In genomic region chr16:85651822-85652430, GRCh38 we compare ENCODE assay signal across 8 cellular contexts. TPM values are rescaled to one million over a fixed set of nuclear protein-coding genes. Genes with fewer than 3 reads are reported as not detected.
DNase-seq lines count a peak whose midpoint lies in the region; TF ChIP-seq lines count a peak whose summit lies in the region.
"Had no signal": no experiment of that assay in that cellular context is flagged by ENCODE, and none has a peak within 500 bp of the region (broad histone marks: within the 10 kb centered on the region; RNA-seq: fewer than 3 reads in every experiment).

No MANE protein-coding gene starts in this region.

- no peak for TF ChIP-seq CTCF in SK-N-SH (IDR thresholded peaks at IDR 0.05)
- TF ChIP-seq CTCF in right atrium auricular region (IDR thresholded peaks at IDR 0.05) = no peak
- no peak for TF ChIP-seq CTCF in GM20000 (IDR thresholded peaks at IDR 0.05; ENCODE audit: extremely low read depth, missing control alignments)

- H3K4me3 ChIP-seq in SK-N-SH (ENCODE audit: low read depth in 2 of 2, low read length in 1 of 2) (no peak overlapping the region), right atrium auricular region (no peak overlapping the region), skeletal muscle tissue (ENCODE audit: low read length in 3 of 3) (no peak overlapping the region)

- no peak for TF ChIP-seq RAD21 in SK-N-SH (IDR thresholded peaks at IDR 0.05; ENCODE audit: low read length)

- H3K9me3 ChIP-seq in SK-N-SH (no peaks in the 10 kb centered on the region), right atrium auricular region (no peaks in the 10 kb centered on the region), skeletal muscle tissue (ENCODE audit: control insufficient read depth in 3 of 3, low read length in 3 of 3) (no peaks in the 10 kb centered on the region)

- H3K79me2 ChIP-seq in SK-N-SH (ENCODE audit: insufficient read depth) = peaks cover 3% of the 10 kb centered on the region; the same call in 1 of the 2 replicates

- POLR2A ChIA-PET in SK-N-SH (lab: Yijun Ruan, JAX) = no interaction called here

- H2AFZ ChIP-seq in SK-N-SH (ENCODE audit: low read depth) = no peak overlapping the region

- DNase-seq in SK-N-SH (no peak), right atrium auricular region (ENCODE audit: low spot score) (no peak), GM20000 (ENCODE audit: low spot score) (no peak), NCI-H2081 (lab: John Stamatoyannopoulos, UW) (no peak), SKM-1 treated with dmso at 0.1 percent for 144 hours (lab: John Stamatoyannopoulos, UW; ENCODE audit: unreplicated experiment) (no peak)
- DNase-seq: NCI-H187 treated with DMSO at 0.1 percent for 48 hours had no signal

- H3K9me3 Mint-ChIP-seq in IgD-negative memory B cell = no peaks in the 10 kb centered on the region

- peaks cover 17 to 67% of the 10 kb centered on the region in 2 experiments for H3K4me1 ChIP-seq in SK-N-SH (ENCODE audit: control insufficient read depth in 1 of 2, insufficient read depth in 2 of 2, low read depth in 1 of 2, low read length in 1 of 2)
- peaks cover 0 to 38% of the 10 kb centered on the region in 2 donors for H3K4me1 ChIP-seq in right atrium auricular region
- peaks cover 18 to 40% (median 30%) of the 10 kb centered on the region in 3 donors for H3K4me1 ChIP-seq in skeletal muscle tissue (ENCODE audit: control insufficient read depth in 3 of 3, insufficient read depth in 3 of 3, low read length in 3 of 3)

- H3K27me3 Mint-ChIP-seq in IgD-negative memory B cell = no peaks in the 10 kb centered on the region

- peak overlapping the region; percentile 63 to 99; a peak in 3 of 4 replicates for H3K27ac ChIP-seq in SK-N-SH (ENCODE audit: low read depth in 2 of 2, low read length in 1 of 2)
- peak overlapping the region; percentile 51 to 73 for H3K27ac ChIP-seq in right atrium auricular region
- H3K27ac ChIP-seq in skeletal muscle tissue (ENCODE audit: low read depth, low read length) = peak overlapping the region; percentile 40

- H3K27ac Mint-ChIP-seq in IgD-negative memory B cell = peak overlapping the region in 2 of 3 donors; percentile 16 to 62

- H4K20me1 ChIP-seq in SK-N-SH (ENCODE audit: insufficient read depth) = peaks cover 65% of the 10 kb centered on the region

- H3K4me2 ChIP-seq in SK-N-SH = peak overlapping the region; percentile 2; the same call in 1 of the 2 replicates

- TF ChIP-seq EP300 in SK-N-SH (IDR thresholded peaks at IDR 0.05; ENCODE audit: borderline replicate concordance in 1 of 2, low read depth in 1 of 2, low read length in 1 of 2) = no peak

- H3K4me3 Mint-ChIP-seq in IgD-negative memory B cell = no peak overlapping the region

- H3K9me2 ChIP-seq in SK-N-SH = no peaks in the 10 kb centered on the region

- CTCF ChIA-PET in SK-N-SH (lab: Yijun Ruan, JAX) = interaction anchor here (7.4 kb wide), 1 partner anchor 36 kb away, joined by 49 read pairs; no protein-coding TSS in a partner anchor

- H3K27me3 ChIP-seq in SK-N-SH (ENCODE audit: insufficient read depth) = no peaks in the 10 kb centered on the region
- H3K27me3 ChIP-seq in right atrium auricular region = no peaks in the 10 kb centered on the region
- no peaks in the 10 kb centered on the region for H3K27me3 ChIP-seq in skeletal muscle tissue (ENCODE audit: control insufficient read depth in 3 of 3, insufficient read depth in 3 of 3, low read length in 3 of 3)

- peaks cover 7 to 54% of the 10 kb centered on the region in 2 experiments for H3K36me3 ChIP-seq in SK-N-SH (replicated peaks in 1 of 2; ENCODE audit: control insufficient read depth in 1 of 2, insufficient read depth in 2 of 2, low read length in 1 of 2)
- H3K36me3 ChIP-seq in right atrium auricular region = peaks cover 40% of the 10 kb centered on the region
- H3K36me3 ChIP-seq in skeletal muscle tissue (ENCODE audit: control insufficient read depth in 3 of 3, insufficient read depth in 3 of 3, low read length in 3 of 3) = peaks cover 9 to 22% (median 20%) of the 10 kb centered on the region in 3 donors

- H3K4me1 Mint-ChIP-seq in IgD-negative memory B cell = peaks cover 2 to 6% (median 6%) of the 10 kb centered on the region in 3 donors

- H3K36me3 Mint-ChIP-seq in IgD-negative memory B cell = no peaks in the 10 kb centered on the region

- peaks cover 17% of the 10 kb centered on the region for H3F3A ChIP-seq in SK-N-SH (replicated peaks; ENCODE audit: insufficient read depth)

- no peak overlapping the region for H3K9ac ChIP-seq in SK-N-SH
- peak overlapping the region in 2 of 3 donors; percentile 3 to 25 for H3K9ac ChIP-seq in skeletal muscle tissue (ENCODE audit: low read depth in 1 of 3, low read length in 3 of 3)

- 77% methylated on average over 16 of the region's 23 CpGs for WGBS in SK-N-SH (ENCODE audit: low lambda C conversion rate)

TF ChIP-seq in SK-N-SH, 30 proteins besides CTCF, POLR2A, EP300 and RAD21:
- no peak for TF ChIP-seq CHD2 (IDR thresholded peaks at IDR 0.05; ENCODE audit: low read length, partially characterized antibody)
- TF ChIP-seq JUND (IDR thresholded peaks at IDR 0.05) = no peak
- no peak for TF ChIP-seq MXI1 (IDR thresholded peaks at IDR 0.05; ENCODE audit: low read depth, low read length)
- no peak for TF ChIP-seq YY1 (IDR thresholded peaks at IDR 0.05; ENCODE audit: low read depth)
- no peak for TF ChIP-seq USF2 (IDR thresholded peaks at IDR 0.05; ENCODE audit: borderline replicate concordance, low read depth, low read length)
- no peak for TF ChIP-seq ELF1 (IDR thresholded peaks at IDR 0.05)
- TF ChIP-seq USF1 (IDR thresholded peaks at IDR 0.05; ENCODE audit: borderline replicate concordance, low read depth) = no peak
- TF ChIP-seq TEAD4 (IDR thresholded peaks at IDR 0.05; ENCODE audit: borderline replicate concordance, insufficient read depth) = no peak
- no peak for TF ChIP-seq POLR2AphosphoS5 (IDR thresholded peaks at IDR 0.05; ENCODE audit: low read depth, low read length)
- TF ChIP-seq SIN3A (IDR thresholded peaks at IDR 0.05; ENCODE audit: borderline replicate concordance, low read depth, low read length) = no peak
- TF ChIP-seq SMC3 (IDR thresholded peaks at IDR 0.05; ENCODE audit: low read depth, low read length) = no peak
- no peak for TF ChIP-seq FOXJ3 (CRISPR knock-in tag; IDR thresholded peaks at IDR 0.05)

RNA-seq across cellular contexts. Expression of gene GINS2, which starts 36.8 kb away (rescaled TPM):
- polyA plus RNA-seq in IgD-negative memory B cell (0.69 TPM), SK-N-SH (2012; rRNA removed) (8.4 and 9.0 TPM in 2 replicates)
- polyA plus RNA-seq in SK-N-SH (2012; cell fraction: cytosol; rRNA removed) = 9.0 and 9.3 TPM in 2 replicates
- polyA plus RNA-seq in SK-N-SH (2012; cell fraction: nucleus; rRNA removed) = 3.7 and 4.5 TPM in 2 replicates
- total RNA-seq in right atrium auricular region (under 1 TPM in 1 of 2 donors, not detected in 1; 0.15 TPM), skeletal muscle tissue (4.7 TPM)

RNA-seq across cellular contexts. Expression of gene GSE1, which starts 38.8 kb away (rescaled TPM):
- 7.3 TPM for polyA plus RNA-seq in IgD-negative memory B cell
- polyA plus RNA-seq in SK-N-SH (2012; rRNA removed) = 22.7 and 26.5 TPM in 2 replicates
- polyA plus RNA-seq in SK-N-SH (2012; cell fraction: cytosol; rRNA removed) = 18.5 and 22.7 TPM in 2 replicates
- 94.0 and 103 TPM in 2 replicates for polyA plus RNA-seq in SK-N-SH (2012; cell fraction: nucleus; rRNA removed)
- total RNA-seq in right atrium auricular region = 10 to 100 TPM; 37.1 to 55.7 TPM
- 27.7 TPM for total RNA-seq in skeletal muscle tissue
